ENCODE assay signal across 18 cellular contexts in genomic region chr15:33968224-33968623, GRCh38. TPM values are rescaled to one million over a fixed set of nuclear protein-coding genes. Genes with fewer than 3 reads are reported as not detected.
A peak's percentile ranks its signal among the peaks of the same experiment; 100 is the strongest.
DNase-seq lines count a peak whose midpoint lies in the region; ATAC-seq lines count a peak whose summit lies in the region.
"Had no signal": no experiment of that assay in that cellular context is flagged by ENCODE, and none has a peak within 500 bp of the region (broad histone marks: within the 10 kb centered on the region; RNA-seq: fewer than 3 reads in every experiment).

TSS of gene CHRM5 (plus strand) at chr15:33968497. CDS start at chr15:34062718, 94,221 bp downstream.

- ATAC-seq in GM21576 (IDR thresholded peaks at IDR 0.05; ENCODE audit: unreplicated experiment), result no peak
- ATAC-seq: activated CD8-positive, alpha-beta T cell treated with anti-CD3 and anti-CD28 coated beads for 36 hours had no signal

- in situ Hi-C loops in SK-MEL-5 (cut with HindIII; ENCODE audit: low pct_unique_long_range_greater_than_20kb, low sequenced_read_pairs), result no loop called here

- DNase-seq in DMS53 (lab: John Stamatoyannopoulos, UW) (peak; percentile 61), NCI-H2081 (lab: John Stamatoyannopoulos, UW) (peak; percentile 46 to 69), SK-MEL-5 (ENCODE audit: low read depth, low spot score) (peak; percentile 38), left kidney (ENCODE audit: low read depth, low spot score) (peak; percentile 36), mesenteric fat pad (ENCODE audit: low spot score) (no peak), NCI-H2196 treated with DMSO at 0.1 percent for 48 hours (lab: John Stamatoyannopoulos, UW; ENCODE audit: unreplicated experiment) (no peak), cortex of kidney (lab: John Stamatoyannopoulos, UW) (no peak)
- DNase-seq: activated CD8-positive, alpha-beta T cell treated with anti-CD3 and anti-CD28 coated beads for 36 hours; activated naive CD8-positive, alpha-beta T cell treated with anti-CD3 and anti-CD28 coated beads, Interleukin-2, amount 10 ng/mL, durations not matched to agents 7 days and 5 days; endodermal cell; GDM1; GOT3; kidney; NCI-H187 treated with DMSO at 0.1 percent for 48 hours had no signal

RNA-seq across cellular contexts. Expression of gene CHRM5, which starts in this region (rescaled TPM):
- total RNA-seq in SK-MEL-5 (2014; rRNA removed; shearing (Covaris generic)), result not detected in 2 replicates
- polyA plus RNA-seq in SK-MEL-5 (2015; cell fraction: cytosol; rRNA removed), result not detected in 2 replicates
- not detected in 2 replicates for polyA plus RNA-seq in SK-MEL-5 (2015; cell fraction: nucleus; rRNA removed)
- total RNA-seq in mesenteric fat pad, result not detected
- total RNA-seq: activated CD8-positive, alpha-beta T cell treated with anti-CD3 and anti-CD28 coated beads for 36 hours; activated naive CD8-positive, alpha-beta T cell treated with anti-CD3 and anti-CD28 coated beads, Interleukin-2, amount 10 ng/mL, durations not matched to agents 7 days and 5 days; breast epithelium; endodermal cell; neural crest cell; subcutaneous adipose tissue had no signal

Comparison
In these comparisons a context has a peak if more than half of its experiments do, and no peak if none do; other contexts are left out.
1. Peak in DNase-seq in SK-MEL-5; RNA of the gene not detected or under 1 TPM.
2. DNase-seq: peak in DMS53 (single experiment), NCI-H2081 (2 of 2) and left kidney (single experiment); none in mesenteric fat pad (single experiment), NCI-H2196 treated with DMSO at 0.1 percent for 48 hours (single experiment) and cortex of kidney (single experiment).